19 cellular contexts compared by ENCODE assay signal in genomic region chr5:158484968-158485367, GRCh38.
DNase-seq lines count a peak whose midpoint lies in the region; ATAC-seq and TF ChIP-seq lines count a peak whose summit lies in the region.
"Had no signal": no experiment of that assay in that cellular context is flagged by ENCODE, and none has a peak within 500 bp of the region (broad histone marks: within the 10 kb centered on the region; RNA-seq: fewer than 3 reads in every experiment).

No MANE protein-coding gene starts in this region.

- WGBS in esophagus squamous epithelium, 2 donors = 70 to 78% methylated on average over 7 of the region's 7 CpGs
- 90% methylated on average over 6 of the region's 7 CpGs for WGBS in mesenchymal stem cell

- peaks cover 0 to 3% (median 0%) of the 10 kb centered on the region in 8 donors for H3K9me3 Mint-ChIP-seq in CD4-positive, alpha-beta memory T cell
- H3K9me3 Mint-ChIP-seq: activated T-helper 17 cell treated with anti-CD3 and anti-CD28 coated beads, Interleukin-2, amount 50 U/mL, for 72 hours; T-helper 2 cell treated with Interferon-gamma antibody and Interleukin-4, amounts not matched to agents 5 μg/mL and 100 μg/mL, for 36 hours had no signal

- no peaks in the 10 kb centered on the region for H3K79me1 ChIP-seq in mesenchymal stem cell (replicated peaks; ENCODE audit: low read length, poor library complexity, severe bottlenecking)

- H2BK5ac ChIP-seq in mesenchymal stem cell (ENCODE audit: low read depth, low read length, poor library complexity, severe bottlenecking) = no peak overlapping the region

- H4K91ac ChIP-seq in mesenchymal stem cell (ENCODE audit: low read length) = no peak overlapping the region

- intact Hi-C loops in esophagus squamous epithelium (cut with DNase I) (no loop called here), left colon (cut with DNase I, micrococcal nuclease) (no loop called here)
- intact Hi-C loops in CD4-positive, alpha-beta memory T cell (cut with micrococcal nuclease) = no loop called here

- peaks cover 10 to 71% (median 51%) of the 10 kb centered on the region in 11 experiments; a peak in 21 of 22 replicates for H3K9me3 ChIP-seq in BLaER1 treated with 17β-estradiol and CSF1 and Interleukin-3, amounts not matched to agents 10 nM and 100 nM (replicated peaks in 1 of 11)
- H3K9me3 ChIP-seq in esophagus squamous epithelium (no peaks in the 10 kb centered on the region), mesenchymal stem cell (ENCODE audit: control insufficient read depth, low read length) (no peaks in the 10 kb centered on the region)
- no peaks in the 10 kb centered on the region for H3K9me3 ChIP-seq in CD4-positive, alpha-beta memory T cell (ENCODE audit: control insufficient read depth in 1 of 2, low read length in 2 of 2)
- H3K9me3 ChIP-seq: prostate gland, SJCRH30 had no signal

- peak overlapping the region; percentile 25 to 74 (median 59) for H3K4me2 ChIP-seq in BLaER1 treated with 17β-estradiol and CSF1 and Interleukin-3, amounts not matched to agents 10 nM and 100 nM
- H3K4me2 ChIP-seq in mesenchymal stem cell (ENCODE audit: low read length, poor library complexity, severe bottlenecking) = no peak overlapping the region

- POLR2A ChIA-PET in CD4-positive, alpha-beta memory T cell (lab: Charles Lee; ENCODE audit: partially characterized antibody) = no interaction called here

- TF ChIP-seq CTCF in esophagus squamous epithelium (IDR thresholded peaks at IDR 0.05) = no peak

- peaks cover 25 to 51% (median 37%) of the 10 kb centered on the region in 10 experiments; a peak in 19 of 20 replicates for H3K4me1 ChIP-seq in BLaER1 treated with 17β-estradiol and CSF1 and Interleukin-3, amounts not matched to agents 10 nM and 100 nM
- H3K4me1 ChIP-seq in esophagus squamous epithelium (peaks cover 0 to 35% (median 9%) of the 10 kb centered on the region in 3 donors), mesenchymal stem cell (ENCODE audit: control insufficient read depth, insufficient read depth, low read depth, low read length) (peaks cover 3% of the 10 kb centered on the region)
- no peaks in the 10 kb centered on the region for H3K4me1 ChIP-seq in CD4-positive, alpha-beta memory T cell (ENCODE audit: insufficient read depth, low read length)
- H3K4me1 ChIP-seq: prostate gland had no signal

- H3K9ac ChIP-seq in BLaER1 treated with 17β-estradiol and CSF1 and Interleukin-3, amounts not matched to agents 10 nM and 100 nM = no peak overlapping the region
- H3K9ac ChIP-seq in mesenchymal stem cell (ENCODE audit: low read length) = peak overlapping the region; percentile 86

- H2AK5ac ChIP-seq in mesenchymal stem cell (ENCODE audit: low read length, severe bottlenecking) = peak overlapping the region; percentile 4

- H3K27ac ChIP-seq in BLaER1 treated with 17β-estradiol and CSF1 and Interleukin-3, amounts not matched to agents 10 nM and 100 nM = peak overlapping the region in 1 of 11 experiments; percentile 32; a peak in 2 of 22 replicates
- H3K27ac ChIP-seq in esophagus squamous epithelium = peak overlapping the region in 3 of 4 donors; percentile 4 to 75 (median 68)
- H3K27ac ChIP-seq in mesenchymal stem cell (ENCODE audit: low read length, poor library complexity, severe bottlenecking) = no peak overlapping the region
- H3K27ac ChIP-seq in skin epidermis = peak overlapping the region in 18 of 21 experiments; percentile 6 to 76 (median 55)
- no peak overlapping the region for H3K27ac ChIP-seq in CD4-positive, alpha-beta memory T cell (ENCODE audit: low read depth, low read length)
- H3K27ac ChIP-seq: prostate gland, SJCRH30 had no signal

- H2BK15ac ChIP-seq in mesenchymal stem cell (ENCODE audit: low read depth, poor library complexity, severe bottlenecking) = no peak overlapping the region

- no peak overlapping the region for H3K14ac ChIP-seq in mesenchymal stem cell (ENCODE audit: low read length in 2 of 2)

- no peak overlapping the region for H2AFZ ChIP-seq in mesenchymal stem cell (ENCODE audit: low read depth, low read length)

- H3K27me3 ChIP-seq in BLaER1 treated with 17β-estradiol and CSF1 and Interleukin-3, amounts not matched to agents 10 nM and 100 nM = 0 out of 22 replicates have a peak, but pooled peaks cover 0 to 6% (median 0%) of the 10 kb centered on the region in 11 experiments
- H3K27me3 ChIP-seq in esophagus squamous epithelium (no peaks in the 10 kb centered on the region), mesenchymal stem cell (ENCODE audit: control insufficient read depth in 1 of 2, insufficient read depth in 1 of 2, low read length in 2 of 2) (no peaks in the 10 kb centered on the region)
- H3K27me3 ChIP-seq in CD4-positive, alpha-beta memory T cell (ENCODE audit: insufficient read depth, low read length) = no peaks in the 10 kb centered on the region
- H3K27me3 ChIP-seq: SJCRH30 had no signal

- CTCF ChIA-PET in CD4-positive, alpha-beta memory T cell (lab: Charles Lee; ENCODE audit: partially characterized antibody) = no interaction called here

- H4K8ac ChIP-seq in mesenchymal stem cell (ENCODE audit: low read length) = no peak overlapping the region

- H3K4me1 Mint-ChIP-seq in CD4-positive, alpha-beta memory T cell = no peaks in the 10 kb centered on the region
- H3K4me1 Mint-ChIP-seq: activated T-helper 17 cell treated with anti-CD3 and anti-CD28 coated beads, Interleukin-2, amount 50 U/mL, for 72 hours; natural killer cell had no signal

- H4K20me1 ChIP-seq in BLaER1 treated with 17β-estradiol and CSF1 and Interleukin-3, amounts not matched to agents 10 nM and 100 nM = no peaks in the 10 kb centered on the region

- DNase-seq in esophagus squamous epithelium (lab: John Stamatoyannopoulos, UW) (no peak), mesenchymal stem cell (no peak), left colon (no peak), NCI-H1092 (lab: John Stamatoyannopoulos, UW) (no peak)
- DNase-seq in CD4-positive, alpha-beta memory T cell = no peak
- DNase-seq: cerebellar nuclear complex; MM.1S; natural killer cell; NCI-H1930; NCI-H446 treated with DMSO at 0.1 percent for 48 hours; SJCRH30; stimulated activated naive CD8-positive, alpha-beta T cell treated with anti-CD3 and anti-CD28 coated beads, Interleukin-15, Interleukin-2, amounts not matched to agents 100 U/mL and 50 U/mL, for 24 hours had no signal

- ATAC-seq in GM19463 (IDR thresholded peaks at IDR 0.05; ENCODE audit: unreplicated experiment) (no peak), left colon (no peak)
- ATAC-seq: activated T-helper 17 cell treated with anti-CD3 and anti-CD28 coated beads, Interleukin-2, amount 50 U/mL, for 72 hours; HepG2; natural killer cell; stimulated activated naive CD8-positive, alpha-beta T cell treated with anti-CD3 and anti-CD28 coated beads, Interleukin-15, Interleukin-2, amounts not matched to agents 100 U/mL and 50 U/mL, for 24 hours had no signal

- H3K36me3 Mint-ChIP-seq in CD4-positive, alpha-beta memory T cell = no peaks in the 10 kb centered on the region
- H3K36me3 Mint-ChIP-seq: natural killer cell had no signal

- no peak overlapping the region for H3K27ac Mint-ChIP-seq in CD4-positive, alpha-beta memory T cell
- H3K27ac Mint-ChIP-seq: activated T-helper 17 cell treated with anti-CD3 and anti-CD28 coated beads, Interleukin-2, amount 50 U/mL, for 72 hours; natural killer cell; T-helper 2 cell treated with Interferon-gamma antibody and Interleukin-4, amounts not matched to agents 5 μg/mL and 100 μg/mL, for 36 hours had no signal

- TF ChIP-seq POLR2A in esophagus squamous epithelium (IDR thresholded peaks at IDR 0.05) = no peak

- H3K4me3 Mint-ChIP-seq in CD4-positive, alpha-beta memory T cell = no peak overlapping the region
- H3K4me3 Mint-ChIP-seq: activated T-helper 17 cell treated with anti-CD3 and anti-CD28 coated beads, Interleukin-2, amount 50 U/mL, for 72 hours; natural killer cell; T-helper 2 cell treated with Interferon-gamma antibody and Interleukin-4, amounts not matched to agents 5 μg/mL and 100 μg/mL, for 36 hours had no signal

- H3K27me3 Mint-ChIP-seq in CD4-positive, alpha-beta memory T cell = peaks cover 8 to 9% of the 10 kb centered on the region in 2 donors

- no peak overlapping the region for H2BK12ac ChIP-seq in mesenchymal stem cell (ENCODE audit: low read length in 2 of 2)

- H2BK120ac ChIP-seq in mesenchymal stem cell (ENCODE audit: low read depth, low read length) = no peak overlapping the region

- H3K36me3 ChIP-seq in BLaER1 treated with 17β-estradiol and CSF1 and Interleukin-3, amounts not matched to agents 10 nM and 100 nM = peaks cover 0 to 11% (median 0%) of the 10 kb centered on the region in 11 experiments; a peak in 2 of 22 replicates
- H3K36me3 ChIP-seq in esophagus squamous epithelium (no peaks in the 10 kb centered on the region), mesenchymal stem cell (ENCODE audit: control insufficient read depth in 1 of 2, insufficient read depth in 2 of 2, low read depth in 1 of 2, low read length in 2 of 2) (no peaks in the 10 kb centered on the region)
- H3K36me3 ChIP-seq in CD4-positive, alpha-beta memory T cell (ENCODE audit: insufficient read depth, low read length) = no peaks in the 10 kb centered on the region
- H3K36me3 ChIP-seq: prostate gland, SJCRH30 had no signal

- H3K4ac ChIP-seq in mesenchymal stem cell (ENCODE audit: low read depth in 1 of 2, low read length in 2 of 2) = no peak overlapping the region

- no peak overlapping the region for H3K18ac ChIP-seq in mesenchymal stem cell (ENCODE audit: low read depth in 1 of 2, low read length in 2 of 2)

- no peak overlapping the region for H3K4me3 ChIP-seq in BLaER1 treated with 17β-estradiol and CSF1 and Interleukin-3, amounts not matched to agents 10 nM and 100 nM
- H3K4me3 ChIP-seq in esophagus squamous epithelium = no peak overlapping the region
- H3K4me3 ChIP-seq in mesenchymal stem cell (ENCODE audit: insufficient read depth in 1 of 2, low read depth in 1 of 2, low read length in 2 of 2) = peak overlapping the region in 1 of 2 experiments; percentile 16
- no peak overlapping the region for H3K4me3 ChIP-seq in skin epidermis
- no peak overlapping the region for H3K4me3 ChIP-seq in CD4-positive, alpha-beta memory T cell (ENCODE audit: low read length in 2 of 2)
- H3K4me3 ChIP-seq: prostate gland, SJCRH30 had no signal

- H3K23ac ChIP-seq in mesenchymal stem cell (ENCODE audit: low read length in 2 of 2) = no peak overlapping the region

Comparison
In these comparisons a context has a peak if more than half of its experiments do, and no peak if none do; other contexts are left out.
1. H3K27ac ChIP-seq: peak in esophagus squamous epithelium (3 of 4) and skin epidermis (18 of 21); none in mesenchymal stem cell (single experiment) and CD4-positive, alpha-beta memory T cell (single experiment).